ENCODE assay signal across 14 cellular contexts in genomic region chr7:82049442-82049841, GRCh38.
A peak's percentile ranks its signal among the peaks of the same experiment; 100 is the strongest.
DNase-seq lines count a peak whose midpoint lies in the region; ATAC-seq, FAIRE-seq and TF ChIP-seq lines count a peak whose summit lies in the region.
"Had no signal": no experiment of that assay in that cellular context is flagged by ENCODE, and none has a peak within 500 bp of the region (broad histone marks: within the 10 kb centered on the region; RNA-seq: fewer than 3 reads in every experiment).

No MANE protein-coding gene starts in this region.

- H3K36me3 ChIP-seq in GM12878 (ENCODE audit: control insufficient read depth in 2 of 2, insufficient read depth in 2 of 2, low read length in 1 of 2) = no peaks in the 10 kb centered on the region
- H3K36me3 ChIP-seq in small intestine (ENCODE audit: control insufficient read depth in 2 of 2, insufficient read depth in 2 of 2, low read length in 2 of 2) = no peaks in the 10 kb centered on the region
- H3K36me3 ChIP-seq: stomach had no signal

- H3K27ac ChIP-seq in GM12878 (ENCODE audit: control insufficient read depth, insufficient read depth) (no peak overlapping the region), small intestine (ENCODE audit: low read depth in 1 of 2, low read length in 1 of 2) (no peak overlapping the region)
- H3K27ac ChIP-seq: epithelial cell of prostate, stomach had no signal

- peak; percentile 27 for DNase-seq in Ammon's horn (ENCODE audit: low spot score)
- DNase-seq in GM12878 (ENCODE audit: low read depth, low spot score) = peak; percentile 23
- peak; percentile 27 for DNase-seq in medulla oblongata (ENCODE audit: extremely low spot score)
- no peak for DNase-seq in small intestine
- DNase-seq in dermis blood vessel endothelial cell = no peak
- no peak for DNase-seq in GM10248 (ENCODE audit: extremely low spot score)
- DNase-seq: activated CD8-positive, alpha-beta memory T cell treated with anti-CD3 and anti-CD28 coated beads, Interleukin-2, amount 50 U/mL, for 48 hours; NCI-H1092; OCI-M1; stimulated activated CD4-positive, alpha-beta T cell treated with anti-CD3 and anti-CD28 coated beads, Interleukin-2, amount 100 ng/mL, for 48 hours; stomach had no signal

- no TSS peak for BruUV-seq in GM12878 (replicated peaks; lab: Mats Ljungman, UMichigan)

- no peak overlapping the region for H3K9ac ChIP-seq in GM12878 (ENCODE audit: control insufficient read depth, insufficient read depth, low read length)

- FAIRE-seq in GM12878 (lab: Jason Lieb, UNC) = no peak
- no peak for FAIRE-seq in small intestine (lab: Jason Lieb, UNC)

- no peaks in the 10 kb centered on the region for H3K79me2 ChIP-seq in GM12878 (ENCODE audit: control insufficient read depth, insufficient read depth, low read length)

- H3K4me1 ChIP-seq in GM12878 (ENCODE audit: control insufficient read depth, insufficient read depth, low read length) (no peaks in the 10 kb centered on the region), small intestine (ENCODE audit: control insufficient read depth in 2 of 2, insufficient read depth in 1 of 2, low read depth in 1 of 2, low read length in 1 of 2) (no peaks in the 10 kb centered on the region)

- RAD21 ChIA-PET in GM12878 (lab: Charles Lee; ENCODE audit: unreplicated experiment) = interaction anchor here (0.6 to 8.4 kb wide), 13 partner anchors 27 to 676 kb away, joined by 3 to 45 read pairs (median 5); no protein-coding TSS in a partner anchor

- ATAC-seq in HG03342 (IDR thresholded peaks at IDR 0.05; ENCODE audit: unreplicated experiment) (peak; percentile 70), GM12878 (peak; percentile 82), GM18873 (IDR thresholded peaks at IDR 0.05; ENCODE audit: low FRiP score, unreplicated experiment) (no peak)

- in situ Hi-C loops in GM12878 (cut with MboI) = loop anchor here (10.0 kb wide), 1 partner anchor 685 kb away; no protein-coding TSS in a partner anchor

- TF ChIP-seq CTCF in GM12878 (IDR thresholded peaks at IDR 0.05 in 2 of 3, conservative IDR thresholded peaks at IDR 0.05 in 1 of 3; ENCODE audit: control insufficient read depth in 2 of 3, extremely low read depth in 1 of 3, insufficient read depth in 1 of 3, low read depth in 3 of 3, low read length in 3 of 3) (no peak), GM10248 (IDR thresholded peaks at IDR 0.05; ENCODE audit: control extremely low read depth, extremely low read depth, low read depth, missing control alignments) (no peak)

- H3K4me3 ChIP-seq in GM12878 (no peak overlapping the region), small intestine (ENCODE audit: low read depth in 1 of 2, low read length in 2 of 2) (no peak overlapping the region)
- H3K4me3 ChIP-seq: stomach had no signal

- H2AFZ ChIP-seq in GM12878 (ENCODE audit: control insufficient read depth, low read depth, low read length) = no peak overlapping the region; the same call in 1 of the 2 replicates

- H4K20me1 ChIP-seq in GM12878 (ENCODE audit: control insufficient read depth, insufficient read depth) = no peaks in the 10 kb centered on the region

- POLR2A ChIA-PET in GM12878 (lab: Charles Lee) (interaction anchor here (0.8 to 2.8 kb wide), 4 partner anchors 29 to 57 kb away, joined by 3 to 8 read pairs (median 4); no protein-coding TSS in a partner anchor), GM10248 (lab: Yijun Ruan, JAX) (no interaction called here)

- H3K27me3 ChIP-seq in GM12878 (replicated peaks in 1 of 2; ENCODE audit: control insufficient read depth in 2 of 2, insufficient read depth in 2 of 2, low read length in 1 of 2) (no peaks in the 10 kb centered on the region), small intestine (ENCODE audit: control insufficient read depth in 2 of 2, insufficient read depth in 2 of 2, low read length in 2 of 2) (no peaks in the 10 kb centered on the region)
- H3K27me3 ChIP-seq: stomach had no signal

- H3K9me3 ChIP-seq in GM12878 (replicated peaks; ENCODE audit: control insufficient read depth, insufficient read depth, low read length) = no peaks in the 10 kb centered on the region
- no peaks in the 10 kb centered on the region for H3K9me3 ChIP-seq in small intestine (ENCODE audit: control insufficient read depth, low read depth)
- H3K9me3 ChIP-seq: stomach had no signal

- no peak overlapping the region for H3K4me2 ChIP-seq in GM12878 (ENCODE audit: control insufficient read depth, insufficient read depth)

- TF ChIP-seq RAD21 in GM12878 (IDR thresholded peaks at IDR 0.05; ENCODE audit: insufficient read depth, low read depth, low read length) = no peak

- CTCF ChIA-PET in GM12878 (lab: Yijun Ruan, JAX) = interaction anchor here (0.6 to 9.5 kb wide), 12 partner anchors 30 to 556 kb away, joined by 3 to 117 read pairs (median 4); no protein-coding TSS in a partner anchor
- CTCF ChIA-PET in GM10248 (lab: Yijun Ruan, JAX) = interaction anchor here (1.4 kb wide), 1 partner anchor 556 kb away, joined by 4 read pairs; no protein-coding TSS in a partner anchor

- 31% methylated on average over 5 of the region's 5 CpGs for WGBS in GM12878 (ENCODE audit: insufficient coverage, insufficient replicate concordance, low lambda C conversion rate, missing lambda C conversion rate)
- WGBS in small intestine, 3 donors = 63 to 69% (median 66%) methylated on average over 5 of the region's 5 CpGs

- TF ChIP-seq EP300 in GM12878 (IDR thresholded peaks at IDR 0.05; ENCODE audit: borderline replicate concordance in 1 of 2, control insufficient read depth in 1 of 2, low read depth in 2 of 2, low read length in 2 of 2) = peak; percentile 61 to 71; a peak in 2 of 4 replicates

- TF ChIP-seq POLR2A in GM12878 (IDR thresholded peaks at IDR 0.05; ENCODE audit: low read depth, low read length) = no peak

- SMC1A ChIA-PET in GM12878 (lab: Charles Lee; ENCODE audit: uncharacterized antibody, unreplicated experiment) = interaction anchor here (0.6 to 2.6 kb wide), 19 partner anchors 16 to 523 kb away, joined by 3 to 25 read pairs (median 4); no protein-coding TSS in a partner anchor

- intact Hi-C loops in GM12878 (cut with micrococcal nuclease; ENCODE audit: unreplicated experiment) = loop anchor here (10.0 kb wide), 2 partner anchors 115 to 555 kb away; no protein-coding TSS in a partner anchor

TF ChIP-seq in GM12878, 131 proteins besides CTCF, POLR2A, EP300 and RAD21 (continues in another document):
- TF ChIP-seq ZZZ3 (IDR thresholded peaks at IDR 0.05; ENCODE audit: control insufficient read depth, insufficient read length, low read depth) (no peak), IKZF1 (conservative IDR thresholded peaks at IDR 0.05) (no peak; the same call in 1 of the 2 replicates), ZNF384 (IDR thresholded peaks at IDR 0.05; ENCODE audit: borderline replicate concordance, low read depth, low read length) (no peak), RCOR1 (conservative IDR thresholded peaks at IDR 0.05; ENCODE audit: low read depth, low read length) (no peak), CHD4 (IDR thresholded peaks at IDR 0.05) (no peak), MAX (IDR thresholded peaks at IDR 0.05; ENCODE audit: low read depth, low read length) (no peak), SRF (IDR thresholded peaks at IDR 0.05; ENCODE audit: low read depth in 2 of 2, low read length in 2 of 2) (no peak), DPF2 (IDR thresholded peaks at IDR 0.05) (0 out of 2 replicates have a peak, but pooled peaks have one; percentile 35), SP1 (IDR thresholded peaks at IDR 0.05; ENCODE audit: low read depth, low read length) (no peak), NKRF (conservative IDR thresholded peaks at IDR 0.05) (no peak), BACH1 (IDR thresholded peaks at IDR 0.05; ENCODE audit: borderline replicate concordance) (no peak), CEBPZ (IDR thresholded peaks at IDR 0.05; ENCODE audit: low read depth, low read length) (no peak), WRNIP1 (IDR thresholded peaks at IDR 0.05; ENCODE audit: borderline replicate concordance, low read depth, low read length) (no peak)

Comparison
In these comparisons a context has a peak if more than half of its experiments do, and no peak if none do; other contexts are left out.
1. DNase-seq: peak in Ammon's horn (single experiment), GM12878 (single experiment) and medulla oblongata (single experiment); none in small intestine (single experiment), dermis blood vessel endothelial cell (single experiment) and GM10248 (single experiment).